ENCODE assay signal across 24 cellular contexts in the genomic region with DNA sequence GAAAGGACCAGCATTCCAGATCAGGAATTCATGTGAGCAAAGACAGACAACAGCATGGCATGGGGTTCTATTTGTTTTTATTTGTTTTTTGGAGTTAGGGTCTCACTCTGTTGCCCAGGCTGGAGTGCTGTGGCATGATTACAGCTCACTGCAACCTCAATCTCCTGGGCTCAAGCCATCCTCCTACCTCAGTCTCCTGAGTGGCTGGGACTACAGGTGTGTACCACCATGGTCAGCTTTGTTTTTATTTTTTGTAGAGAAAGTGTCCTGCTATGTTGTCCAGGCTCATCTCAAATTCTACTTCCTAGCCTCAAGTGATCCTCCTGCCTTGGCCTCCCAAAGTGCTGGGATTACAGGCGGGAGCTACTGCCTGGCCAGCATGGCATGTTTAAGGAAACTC. TPM values are rescaled to one million over a fixed set of nuclear protein-coding genes. Genes with fewer than 3 reads are reported as not detected.
A peak's percentile ranks its signal among the peaks of the same experiment; 100 is the strongest.
DNase-seq lines count a peak whose midpoint lies in the region; ATAC-seq, FAIRE-seq and TF ChIP-seq lines count a peak whose summit lies in the region.
"Had no signal": no experiment of that assay in that cellular context is flagged by ENCODE, and none has a peak within 500 bp of the region (broad histone marks: within the 10 kb centered on the region; RNA-seq: fewer than 3 reads in every experiment).

No MANE protein-coding gene starts in this region.

- H3K9ac ChIP-seq in IMR-90 (ENCODE audit: low read depth, low read length) (peak overlapping the region; percentile 14; the same call in 1 of the 2 replicates), adipocyte (ENCODE audit: low read length) (peak overlapping the region; percentile 23), keratinocyte (ENCODE audit: control insufficient read depth, extremely low read depth, insufficient read depth, low read length) (peak overlapping the region; percentile 82)

- FAIRE-seq in keratinocyte (lab: Jason Lieb, UNC), result peak; percentile 75

- H3K9me1 ChIP-seq in IMR-90 (ENCODE audit: insufficient read depth, low read length), result peaks cover 17% of the 10 kb centered on the region
- H3K9me1 ChIP-seq in keratinocyte (ENCODE audit: control insufficient read depth, extremely low read depth, insufficient read depth, low read length), result no peaks in the 10 kb centered on the region

- peak overlapping the region; percentile 92 for H3K4ac ChIP-seq in IMR-90 (ENCODE audit: low read depth, low read length)

- dilution Hi-C loops in IMR-90 (cut with HindIII; ENCODE audit: low sequenced_read_pairs, unreplicated experiment), result no loop called here
- dilution Hi-C loops in keratinocyte (cut with MboI; ENCODE audit: extremely low pct_ligation_motif_present, low sequenced_read_pairs), result no loop called here

- H3K4me2 ChIP-seq in IMR-90 (ENCODE audit: low read depth, low read length), result peak overlapping the region; percentile 13; the same call in 1 of the 2 replicates
- H3K4me2 ChIP-seq in keratinocyte (ENCODE audit: control insufficient read depth, extremely low read depth, insufficient read depth, low read depth, low read length), result peak overlapping the region; percentile 85

- no peaks in the 10 kb centered on the region for H3K9me3 ChIP-seq in IMR-90 (ENCODE audit: control insufficient read depth, insufficient read depth, low read length)
- no peaks in the 10 kb centered on the region for H3K9me3 ChIP-seq in adipocyte (ENCODE audit: control insufficient read depth, low read length)
- H3K9me3 ChIP-seq in keratinocyte (ENCODE audit: control insufficient read depth, low read depth, low read length), result no peaks in the 10 kb centered on the region
- H3K9me3 ChIP-seq in right cardiac atrium (ENCODE audit: control insufficient read depth, low read length), result no peaks in the 10 kb centered on the region
- H3K9me3 ChIP-seq: body of pancreas, esophagus muscularis mucosa, Peyer's patch had no signal

- TF ChIP-seq CTCF in IMR-90 (conservative IDR thresholded peaks at IDR 0.05; ENCODE audit: low read depth, low read length) (no peak), keratinocyte (optimal IDR thresholded peaks at IDR 0.05 in 1 of 3, IDR thresholded peaks at IDR 0.05 in 1 of 3, conservative IDR thresholded peaks at IDR 0.05 in 1 of 3; ENCODE audit: extremely low read depth in 1 of 3, insufficient read depth in 2 of 3, low read length in 3 of 3) (no peak)

- peak overlapping the region; percentile 76 for H4K5ac ChIP-seq in IMR-90 (ENCODE audit: low read depth, low read length)

- peak overlapping the region; percentile 62 to 88 for H4K8ac ChIP-seq in IMR-90 (ENCODE audit: low read depth in 2 of 2, low read length in 2 of 2)

- ATAC-seq in IMR-90 (ENCODE audit: low read depth) (no peak), right cardiac atrium (no peak), left cardiac atrium (no peak)
- ATAC-seq: body of pancreas; naive thymus-derived CD4-positive, alpha-beta T cell had no signal

- H4K20me1 ChIP-seq in IMR-90 (ENCODE audit: insufficient read depth, low read length) (peaks cover 10% of the 10 kb centered on the region; the same call in 1 of the 2 replicates), keratinocyte (ENCODE audit: control insufficient read depth, extremely low read depth, insufficient read depth, low read length) (no peaks in the 10 kb centered on the region)

- peak overlapping the region; percentile 81 for H2BK5ac ChIP-seq in IMR-90 (ENCODE audit: low read depth, low read length, poor library complexity, severe bottlenecking)

- in situ Hi-C loops in IMR-90 (cut with MboI; ENCODE audit: low sequenced_read_pairs), result loop anchor here (10.0 kb wide), 1 partner anchor 581 kb away; no protein-coding TSS in a partner anchor

- H3K4me3 ChIP-seq in ACC112 (ENCODE audit: low read depth, low read length) (0 out of 2 replicates have a peak overlapping the region, but pooled peaks have one; percentile 5), IMR-90 (ENCODE audit: insufficient read depth, low read depth, low read length) (no peak overlapping the region), adipocyte (ENCODE audit: low read length) (no peak overlapping the region), keratinocyte (ENCODE audit: control insufficient read depth in 2 of 3, extremely low read depth in 1 of 3, insufficient read depth in 2 of 3, low read depth in 1 of 3, low read length in 3 of 3) (no peak overlapping the region), right cardiac atrium (ENCODE audit: low read length) (no peak overlapping the region)
- H3K4me3 ChIP-seq: body of pancreas, esophagus muscularis mucosa, Peyer's patch had no signal

- no peak for TF ChIP-seq RAD21 in IMR-90 (IDR thresholded peaks at IDR 0.05; ENCODE audit: low read length)

- TF ChIP-seq POLR2A in IMR-90 (IDR thresholded peaks at IDR 0.05; ENCODE audit: low read depth, low read length), result no peak

- intact Hi-C loops in IMR-90 (cut with micrococcal nuclease) (no loop called here), right cardiac atrium (cut with DNase I) (loop anchor here in 1 of 4 donors (2.0 to 10.0 kb wide), 2 partner anchors 287 to 581 kb away; no protein-coding TSS in a partner anchor), left cardiac atrium (cut with DNase I) (no loop called here)

- peak overlapping the region; percentile 67 for H3K56ac ChIP-seq in IMR-90 (ENCODE audit: extremely low read depth, insufficient read depth, low read length)

- H2AFZ ChIP-seq in ACC112 (ENCODE audit: low read length, unreplicated experiment) (no peak overlapping the region), IMR-90 (replicated peaks; ENCODE audit: low read length, poor library complexity) (peak overlapping the region; percentile 19), keratinocyte (ENCODE audit: control insufficient read depth, low read length) (no peak overlapping the region)

- H3K27ac ChIP-seq in ACC112 (ENCODE audit: low read depth, low read length) (peak overlapping the region; percentile 90), IMR-90 (ENCODE audit: insufficient read depth, low read length) (peak overlapping the region; percentile 39), keratinocyte (ENCODE audit: control insufficient read depth, insufficient read depth, low read length) (peak overlapping the region; percentile 95), right cardiac atrium (ENCODE audit: low read length) (no peak overlapping the region)
- H3K27ac ChIP-seq: body of pancreas, esophagus muscularis mucosa, Peyer's patch had no signal

- H2BK20ac ChIP-seq in IMR-90 (ENCODE audit: low read depth, low read length), result peak overlapping the region; percentile 92

- H3K4me1 ChIP-seq in ACC112 (ENCODE audit: control insufficient read depth, insufficient read depth, low read length, unreplicated experiment), result peaks cover 34% of the 10 kb centered on the region
- peaks cover 19% of the 10 kb centered on the region for H3K4me1 ChIP-seq in IMR-90 (ENCODE audit: control insufficient read depth, insufficient read depth, low read length)
- H3K4me1 ChIP-seq in adipocyte (ENCODE audit: control insufficient read depth, insufficient read depth, low read length), result peaks cover 20% of the 10 kb centered on the region
- H3K4me1 ChIP-seq in keratinocyte (ENCODE audit: control insufficient read depth, extremely low read depth, insufficient read depth, low read length), result peaks cover 51% of the 10 kb centered on the region
- no peaks in the 10 kb centered on the region for H3K4me1 ChIP-seq in right cardiac atrium (ENCODE audit: control insufficient read depth, insufficient read depth, low read length)

- POLR2A ChIA-PET in IMR-90 (lab: Charles Lee; ENCODE audit: unreplicated experiment), result interaction anchor here (1.0 kb wide), 1 partner anchor 12 kb away, joined by 3 read pairs; no protein-coding TSS in a partner anchor

- H3K27me3 ChIP-seq in ACC112 (ENCODE audit: insufficient read depth, low read length) (no peaks in the 10 kb centered on the region), IMR-90 (ENCODE audit: control insufficient read depth, insufficient read depth, low read length) (no peaks in the 10 kb centered on the region), adipocyte (replicated peaks; ENCODE audit: control insufficient read depth, insufficient read depth, low read length) (no peaks in the 10 kb centered on the region), keratinocyte (ENCODE audit: control insufficient read depth, extremely low read depth, insufficient read depth, low read length) (no peaks in the 10 kb centered on the region), right cardiac atrium (ENCODE audit: control insufficient read depth, insufficient read depth) (no peaks in the 10 kb centered on the region)
- H3K27me3 ChIP-seq: body of pancreas, esophagus muscularis mucosa, Peyer's patch had no signal

- peak overlapping the region; percentile 85 for H2BK120ac ChIP-seq in IMR-90 (ENCODE audit: low read depth, low read length)

- peak overlapping the region; percentile 89 for H4K91ac ChIP-seq in IMR-90 (ENCODE audit: insufficient read depth, low read depth, low read length)

- peak overlapping the region; percentile 86; the same call in 2 of the 3 replicates for H2BK15ac ChIP-seq in IMR-90 (ENCODE audit: low read depth, low read length)

- H3K14ac ChIP-seq in IMR-90 (replicated peaks; ENCODE audit: low read depth, low read length), result peak overlapping the region; percentile 68

- peak overlapping the region; percentile 71; the same call in 1 of the 2 replicates for H3K18ac ChIP-seq in IMR-90 (ENCODE audit: low read depth, low read length)

- no peaks in the 10 kb centered on the region for H3K79me2 ChIP-seq in ACC112 (ENCODE audit: control insufficient read depth, insufficient read depth, low read length, unreplicated experiment)
- H3K79me2 ChIP-seq in keratinocyte (ENCODE audit: control insufficient read depth, insufficient read depth, low read length), result peaks cover 2% of the 10 kb centered on the region

- 100% methylated on average over 1 of the region's 1 CpG; no CpG with 5 or more reads in 1 of the 2 experiments for WGBS in IMR-90 (ENCODE audit: extremely low coverage in 2 of 2, insufficient read length in 1 of 2), 2 experiments
- 96% methylated on average over 1 of the region's 1 CpG for WGBS in right cardiac atrium

- peak overlapping the region; percentile 52 for H2AK5ac ChIP-seq in IMR-90 (ENCODE audit: low read depth, low read length)

- DNase-seq in IMR-90 (no peak), adipocyte (ENCODE audit: low read depth) (no peak), keratinocyte (ENCODE audit: low read depth, low spot score) (no peak), right cardiac atrium (no peak), germinal center (ENCODE audit: low spot score) (no peak), EL (no peak), left cardiac atrium (no peak)
- DNase-seq: activated CD4-positive, alpha-beta T cell treated with anti-CD3 and anti-CD28 coated beads, Interleukin-2, amount 50 U/mL, for 4 hours; activated T-cell treated with anti-CD3 and anti-CD28 coated beads, Interleukin-2, amount 50 U/mL, for 1 hour; body of pancreas; DMS 273 treated with DMSO at 0.1 percent for 48 hours; effector CD4-positive, alpha-beta T cell; GOT3; MM.1S; naive thymus-derived CD4-positive, alpha-beta T cell; NCI-H1436 treated with DMSO at 0.1 percent for 48 hours; NCI-H510A treated with DMSO at 0.1 percent for 48 hours; NK-92 treated with Interleukin-12 subunit alpha and Interleukin-12 subunit beta, amount 100 ng/mL, for 24 hours; occipital lobe; Peyer's patch; T-helper 9 cell had no signal

- peak overlapping the region; percentile 50 for H3K23ac ChIP-seq in IMR-90 (ENCODE audit: low read depth, low read length)

- peak overlapping the region; percentile 52 for H2AK9ac ChIP-seq in IMR-90 (replicated peaks; ENCODE audit: low read depth, low read length, poor library complexity)

- no TSS peak for BruUV-seq in IMR-90 (replicated peaks; lab: Mats Ljungman, UMichigan)

- CTCF ChIA-PET in IMR-90 (lab: Yijun Ruan, JAX), result interaction anchor here (0.6 to 2.2 kb wide), 5 partner anchors 12 to 344 kb away, joined by 3 to 14 read pairs (median 4); no protein-coding TSS in a partner anchor

- peaks cover 0 to 8% of the 10 kb centered on the region in 2 experiments; a peak in 1 of 4 replicates for H3K79me1 ChIP-seq in IMR-90 (ENCODE audit: low read depth in 1 of 2, low read length in 2 of 2)

- no peaks in the 10 kb centered on the region for H3K36me3 ChIP-seq in ACC112 (ENCODE audit: insufficient read depth, low read length)
- H3K36me3 ChIP-seq in IMR-90 (ENCODE audit: control insufficient read depth, insufficient read depth, low read length), result peaks cover 20% of the 10 kb centered on the region
- H3K36me3 ChIP-seq in adipocyte (ENCODE audit: control insufficient read depth, insufficient read depth, low read length, severe bottlenecking), result peaks cover 29% of the 10 kb centered on the region
- peaks cover 8 to 11% of the 10 kb centered on the region in 2 experiments for H3K36me3 ChIP-seq in keratinocyte (ENCODE audit: control insufficient read depth in 2 of 2, extremely low read depth in 1 of 2, insufficient read depth in 2 of 2, low read length in 2 of 2)

RNA-seq across cellular contexts. Expression of a gene that starts 9.7 kb away (rescaled TPM):
- 10.2 and 28.9 TPM in 2 replicates for total RNA-seq in IMR-90 (2012; rRNA removed)
- 44.4 and 46.8 TPM in 2 replicates for polyA plus RNA-seq in IMR-90 (2012; rRNA removed)
- polyA plus RNA-seq in IMR-90 (2012; cell fraction: cytosol; rRNA removed), result 21.6 and 22.6 TPM in 2 replicates
- polyA plus RNA-seq in IMR-90 (2012; cell fraction: nucleus; rRNA removed; ENCODE audit: low replicate concordance), result 5.2 and 13.1 TPM in 2 replicates
- polyA plus RNA-seq in keratinocyte, result 17.3 to 49.8 TPM (median 46.0 TPM) in 3 replicates
- polyA plus RNA-seq in keratinocyte (2011; ENCODE audit: low read depth), result 106 TPM
- 43.1 and 64.9 TPM in 2 replicates for polyA plus RNA-seq in keratinocyte (2011; cell fraction: cytosol; rRNA removed)
- 12.8 and 20.0 TPM in 2 replicates for polyA plus RNA-seq in keratinocyte (2011; cell fraction: nucleus; rRNA removed)
- 78.2 and 78.6 TPM in 2 replicates for polyA plus RNA-seq in keratinocyte (2012; ENCODE audit: low replicate concordance)
- polyA minus RNA-seq in keratinocyte, result 3.5 to 36.2 TPM (median 12.1 TPM) in 3 replicates
- 31.1 TPM for polyA minus RNA-seq in keratinocyte (2011; cell fraction: cytosol; rRNA and poly(A)+ RNA removed)
- 2.8 and 6.6 TPM in 2 replicates for polyA minus RNA-seq in keratinocyte (2011; cell fraction: nucleus; rRNA and poly(A)+ RNA removed)
- 10 to 100 TPM; 15.6 to 28.5 (median 15.8) TPM for total RNA-seq in right cardiac atrium
- polyA plus RNA-seq in right cardiac atrium, result 16.0 TPM
- 10 to 100 TPM; 19.4 to 25.3 TPM for total RNA-seq in left cardiac atrium
- polyA plus RNA-seq: CD14-positive monocyte had no signal

RNA-seq across cellular contexts. Expression of a gene that starts 12.3 kb away (rescaled TPM):
- total RNA-seq in IMR-90 (2012; rRNA removed), result 19.7 and 21.1 TPM in 2 replicates
- 20.6 and 20.7 TPM in 2 replicates for polyA plus RNA-seq in IMR-90 (2012; rRNA removed)
- polyA plus RNA-seq in IMR-90 (2012; cell fraction: cytosol; rRNA removed), result 18.3 and 21.6 TPM in 2 replicates
- 8.3 and 10.7 TPM in 2 replicates for polyA plus RNA-seq in IMR-90 (2012; cell fraction: nucleus; rRNA removed; ENCODE audit: low replicate concordance)
- polyA plus RNA-seq in keratinocyte, result 28.2 to 41.8 TPM (median 40.4 TPM) in 3 replicates
- 8.4 TPM for polyA plus RNA-seq in keratinocyte (2011; ENCODE audit: low read depth)
- 18.9 and 20.8 TPM in 2 replicates for polyA plus RNA-seq in keratinocyte (2011; cell fraction: cytosol; rRNA removed)
- polyA plus RNA-seq in keratinocyte (2011; cell fraction: nucleus; rRNA removed), result 56.1 and 60.2 TPM in 2 replicates
- 33.5 and 38.1 TPM in 2 replicates for polyA plus RNA-seq in keratinocyte (2012; ENCODE audit: low replicate concordance)
- polyA minus RNA-seq in keratinocyte, result 30.2 to 60.4 TPM (median 43.3 TPM) in 3 replicates
- 39.5 TPM for polyA minus RNA-seq in keratinocyte (2011; cell fraction: cytosol; rRNA and poly(A)+ RNA removed)
- polyA minus RNA-seq in keratinocyte (2011; cell fraction: nucleus; rRNA and poly(A)+ RNA removed), result 44.6 and 48.6 TPM in 2 replicates
- total RNA-seq in right cardiac atrium, result 10 to 100 TPM; 29.9 to 42.1 (median 38.7) TPM
- 22.1 TPM for polyA plus RNA-seq in right cardiac atrium
- 10 to 100 TPM; 32.4 to 41.0 TPM for total RNA-seq in left cardiac atrium

RNA-seq across cellular contexts. Expression of a gene that starts 56.7 kb away (rescaled TPM):
- total RNA-seq in IMR-90 (2012; rRNA removed), result not detected in 2 replicates
- 0.05 and 0.09 TPM in 2 replicates for polyA plus RNA-seq in IMR-90 (2012; rRNA removed)
- polyA plus RNA-seq in IMR-90 (2012; cell fraction: cytosol; rRNA removed), result 0.06 and 0.11 TPM in 2 replicates
- 0.02 and 0.08 TPM in 2 replicates for polyA plus RNA-seq in IMR-90 (2012; cell fraction: nucleus; rRNA removed; ENCODE audit: low replicate concordance)
- polyA plus RNA-seq in keratinocyte, result 0.02 to 0.03 TPM in 2 of 3 replicates, not detected in the other
- polyA plus RNA-seq in keratinocyte (2011; ENCODE audit: low read depth), result not detected
- polyA plus RNA-seq in keratinocyte (2011; cell fraction: cytosol; rRNA removed), result not detected in 2 replicates
- polyA plus RNA-seq in keratinocyte (2011; cell fraction: nucleus; rRNA removed), result 0.04 TPM in 1 of 2 replicates, not detected in the other
- not detected in 2 replicates for polyA plus RNA-seq in keratinocyte (2012; ENCODE audit: low replicate concordance)
- polyA minus RNA-seq in keratinocyte, result 0.10 TPM in 1 of 3 replicates, not detected in the others
- polyA minus RNA-seq in keratinocyte (2011; cell fraction: cytosol; rRNA and poly(A)+ RNA removed), result not detected
- polyA minus RNA-seq in keratinocyte (2011; cell fraction: nucleus; rRNA and poly(A)+ RNA removed), result not detected in 2 replicates
- total RNA-seq in right cardiac atrium, result 1 to 10 TPM; 1.6 to 3.6 (median 2.7) TPM
- polyA plus RNA-seq in right cardiac atrium, result 1.3 TPM
- total RNA-seq in left cardiac atrium, result 1 to 10 TPM; 1.6 to 3.3 TPM
- total RNA-seq: naive thymus-derived CD4-positive, alpha-beta T cell; Peyer's patch had no signal
- polyA plus RNA-seq: CD14-positive monocyte; naive thymus-derived CD4-positive, alpha-beta T cell had no signal

Comparison
In these comparisons a context has a peak if more than half of its experiments do, and no peak if none do; other contexts are left out.
1. H3K9ac ChIP-seq: peak in every context shown above with its lines; median percentile 82 in keratinocyte; 23 in adipocyte; 14 in IMR-90.